ENCODE assay signal across 9 cellular contexts in genomic region chr3:98343647-98344507, GRCh38. TPM values are rescaled to one million over a fixed set of nuclear protein-coding genes. Genes with fewer than 3 reads are reported as not detected.
DNase-seq lines count a peak whose midpoint lies in the region; ATAC-seq and TF ChIP-seq lines count a peak whose summit lies in the region.
"Had no signal": no experiment of that assay in that cellular context is flagged by ENCODE, and none has a peak within 500 bp of the region (broad histone marks: within the 10 kb centered on the region; RNA-seq: fewer than 3 reads in every experiment).

No MANE protein-coding gene starts in this region.

- peaks cover 5% of the 10 kb centered on the region for H3K4me1 Mint-ChIP-seq in activated T-helper 17 cell treated with anti-CD3 and anti-CD28 coated beads, Interleukin-2, amount 50 U/mL, for 72 hours

- H3K4me3 Mint-ChIP-seq in activated T-helper 17 cell treated with anti-CD3 and anti-CD28 coated beads, Interleukin-2, amount 50 U/mL, for 72 hours = no peak overlapping the region
- H3K4me3 Mint-ChIP-seq: T-helper 1 cell treated with Interleukin-12 subunit alpha and Interleukin-12 subunit beta and Interleukin-4 antibody, amounts not matched to agents 30 μg/mL and 1 μg/mL, for 36 hours had no signal

- no peaks in the 10 kb centered on the region for H3K9me3 Mint-ChIP-seq in activated T-helper 17 cell treated with anti-CD3 and anti-CD28 coated beads, Interleukin-2, amount 50 U/mL, for 72 hours

- H3K27ac ChIP-seq in adrenal gland (no peak overlapping the region), left lung (no peak overlapping the region)

- H3K36me3 ChIP-seq in adrenal gland (replicated peaks in 1 of 2) (no peaks in the 10 kb centered on the region), left lung (no peaks in the 10 kb centered on the region)

- no peak overlapping the region for H3K27ac Mint-ChIP-seq in activated T-helper 17 cell treated with anti-CD3 and anti-CD28 coated beads, Interleukin-2, amount 50 U/mL, for 72 hours
- H3K27ac Mint-ChIP-seq: T-helper 1 cell treated with Interleukin-12 subunit alpha and Interleukin-12 subunit beta and Interleukin-4 antibody, amounts not matched to agents 30 μg/mL and 1 μg/mL, for 36 hours had no signal

- H3K27me3 ChIP-seq in adrenal gland (no peaks in the 10 kb centered on the region), left lung (no peaks in the 10 kb centered on the region)

- H3K4me3 ChIP-seq in adrenal gland = no peak overlapping the region
- no peak overlapping the region for H3K4me3 ChIP-seq in left lung

- H3K36me3 Mint-ChIP-seq in activated T-helper 17 cell treated with anti-CD3 and anti-CD28 coated beads, Interleukin-2, amount 50 U/mL, for 72 hours (ENCODE audit: low read depth) = no peaks in the 10 kb centered on the region

- H3K27me3 Mint-ChIP-seq in activated T-helper 17 cell treated with anti-CD3 and anti-CD28 coated beads, Interleukin-2, amount 50 U/mL, for 72 hours = no peaks in the 10 kb centered on the region

- intact Hi-C loops in adrenal gland (cut with DNase I) = no loop called here
- intact Hi-C loops in left lung (cut with DNase I) = no loop called here

- H3K9me3 ChIP-seq in adrenal gland (replicated peaks in 1 of 3) (no peaks in the 10 kb centered on the region), left lung (no peaks in the 10 kb centered on the region)

- TF ChIP-seq CTCF in adrenal gland (IDR thresholded peaks at IDR 0.05) (peak; percentile 19 to 56 (median 32)), left lung (IDR thresholded peaks at IDR 0.05) (peak; percentile 44 to 55)

- no peaks in the 10 kb centered on the region for H3K4me1 ChIP-seq in adrenal gland (replicated peaks in 1 of 2)
- H3K4me1 ChIP-seq in left lung = no peaks in the 10 kb centered on the region

- no peak for TF ChIP-seq POLR2A in adrenal gland (IDR thresholded peaks at IDR 0.05)

- peak; percentile 46 to 67 for DNase-seq in AML-193 (lab: John Stamatoyannopoulos, UW)
- peak; percentile 1 for DNase-seq in GDM1 (lab: John Stamatoyannopoulos, UW)
- DNase-seq in NCI-H460 (ENCODE audit: extremely low read depth, low read depth) = peak; percentile 49
- DNase-seq in adrenal gland = peak in 4 of 7 donors; percentile 28 to 53 (median 36)
- DNase-seq in left lung = no peak

- ATAC-seq in HG02678 (IDR thresholded peaks at IDR 0.05; ENCODE audit: unreplicated experiment) (peak; percentile 65), left lung (peak; percentile 79), HG03457 (IDR thresholded peaks at IDR 0.05; ENCODE audit: unreplicated experiment) (no peak)
- no peak for ATAC-seq in activated T-helper 17 cell treated with anti-CD3 and anti-CD28 coated beads, Interleukin-2, amount 50 U/mL, for 72 hours (replicated peaks)

- 50 to 59% (median 55%) methylated on average over 13 of the region's 13 CpGs for WGBS in adrenal gland, 4 donors

RNA-seq across cellular contexts. Expression of gene OR5K4, which starts 9.8 kb away (rescaled TPM):
- total RNA-seq in NCI-H460 (2014; rRNA removed; shearing (Covaris generic)) = not detected in 2 replicates
- polyA plus RNA-seq in NCI-H460 (2014; cell fraction: nucleus; rRNA removed) = not detected in 2 replicates
- total RNA-seq in adrenal gland (not detected), left lung (not detected)
- polyA plus RNA-seq in adrenal gland = not detected
- not detected for total RNA-seq in activated T-helper 17 cell treated with anti-CD3 and anti-CD28 coated beads, Interleukin-2, amount 50 U/mL, for 72 hours

RNA-seq across cellular contexts. Expression of gene OR5K3, which starts 46.6 kb away (rescaled TPM):
- not detected in 2 replicates for total RNA-seq in NCI-H460 (2014; rRNA removed; shearing (Covaris generic))
- polyA plus RNA-seq in NCI-H460 (2014; cell fraction: nucleus; rRNA removed) = not detected in 2 replicates
- total RNA-seq in adrenal gland = not detected
- not detected for polyA plus RNA-seq in adrenal gland
- not detected for total RNA-seq in left lung
- total RNA-seq in activated T-helper 17 cell treated with anti-CD3 and anti-CD28 coated beads, Interleukin-2, amount 50 U/mL, for 72 hours = not detected

Comparison
In these comparisons a context has a peak if more than half of its experiments do, and no peak if none do; other contexts are left out.
1. DNase-seq: peak in AML-193 (2 of 2), GDM1 (single experiment), NCI-H460 (single experiment) and adrenal gland (4 of 7); none in left lung (0 of 2).
2. ATAC-seq: peak in HG02678 (single experiment) and left lung (single experiment); none in activated T-helper 17 cell treated with anti-CD3 and anti-CD28 coated beads, Interleukin-2, amount 50 U/mL, for 72 hours (single experiment) and HG03457 (single experiment).